9 cellular contexts compared by ENCODE assay signal in the genomic region with DNA sequence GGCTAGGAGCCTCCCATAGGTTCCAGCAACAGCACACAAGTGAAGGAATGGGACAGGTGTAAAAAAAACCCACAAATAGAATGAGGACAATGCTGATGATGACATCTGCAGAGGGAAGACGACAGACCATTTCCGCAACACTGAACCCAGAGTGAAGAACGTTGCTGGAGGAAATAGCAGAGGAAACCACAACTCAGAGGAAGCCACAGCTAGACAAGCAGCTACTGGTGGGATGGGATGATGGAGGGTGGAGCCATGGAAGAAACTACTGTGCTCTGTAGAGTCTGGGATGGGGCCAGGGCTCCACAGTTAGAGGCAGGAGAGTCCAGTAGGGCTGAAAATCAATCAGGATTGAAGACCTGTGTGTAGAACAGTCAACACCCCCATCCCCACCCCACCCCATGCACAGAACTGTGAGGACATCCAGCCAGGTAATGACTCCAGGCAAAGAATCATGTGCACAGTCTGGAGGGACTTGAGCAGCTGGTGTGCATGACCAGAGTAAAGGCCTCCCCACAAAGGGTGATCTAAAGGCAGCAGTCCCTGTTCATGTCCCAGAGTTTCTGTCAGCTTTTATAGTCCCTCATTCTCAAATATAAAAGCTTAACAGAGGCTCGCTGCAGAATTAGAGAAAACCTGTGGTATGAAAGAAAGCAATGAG.
A peak's percentile ranks its signal among the peaks of the same experiment; 100 is the strongest.
DNase-seq lines count a peak whose midpoint lies in the region; ATAC-seq and TF ChIP-seq lines count a peak whose summit lies in the region.
"Had no signal": no experiment of that assay in that cellular context is flagged by ENCODE, and none has a peak within 500 bp of the region (broad histone marks: within the 10 kb centered on the region; RNA-seq: fewer than 3 reads in every experiment).

No MANE protein-coding gene starts in this region.

- no peak for ATAC-seq in GM21360 (IDR thresholded peaks at IDR 0.05; ENCODE audit: unreplicated experiment)
- ATAC-seq in HG03095 (IDR thresholded peaks at IDR 0.05; ENCODE audit: unreplicated experiment) = no peak

- TF ChIP-seq CTCF in fibroblast of villous mesenchyme (IDR thresholded peaks at IDR 0.05; ENCODE audit: insufficient read depth, low read depth, low read length) = no peak

- H3K4me3 ChIP-seq in fibroblast of villous mesenchyme (ENCODE audit: low read depth, low read length) = no peak overlapping the region

- DNase-seq in stimulated activated CD4-positive, alpha-beta T cell treated with anti-CD3 and anti-CD28 coated beads, Interleukin-12 subunit alpha, Interleukin-12 subunit beta, amount 100 ng/mL, for 24 hours (ENCODE audit: low read depth in 2 of 2) = peak; percentile 9 to 13
- DNase-seq in stimulated activated CD4-positive, alpha-beta T cell treated with anti-CD3 and anti-CD28 coated beads, Interleukin-4, amount 100 ng/mL, for 1 hour = no peak
- peak; percentile 48 for DNase-seq in activated CD4-positive, alpha-beta T cell treated with anti-CD3 and anti-CD28 coated beads for 48 hours
- peak; percentile 28 for DNase-seq in fibroblast of villous mesenchyme (ENCODE audit: low read depth)
- DNase-seq in NCI-H2107 treated with DMSO at 0.1 percent for 48 hours (lab: John Stamatoyannopoulos, UW; ENCODE audit: unreplicated experiment) = no peak
- no peak for DNase-seq in NCI-H2029 treated with DMSO at 0.1 percent for 48 hours (lab: John Stamatoyannopoulos, UW)
- DNase-seq: erythroblast had no signal

Comparison
In these comparisons a context has a peak if more than half of its experiments do, and no peak if none do; other contexts are left out.
1. DNase-seq: peak in stimulated activated CD4-positive, alpha-beta T cell treated with anti-CD3 and anti-CD28 coated beads, Interleukin-12 subunit alpha, Interleukin-12 subunit beta, amount 100 ng/mL, for 24 hours (2 of 2), activated CD4-positive, alpha-beta T cell treated with anti-CD3 and anti-CD28 coated beads for 48 hours (single experiment) and fibroblast of villous mesenchyme (single experiment); none in stimulated activated CD4-positive, alpha-beta T cell treated with anti-CD3 and anti-CD28 coated beads, Interleukin-4, amount 100 ng/mL, for 1 hour (single experiment), NCI-H2107 treated with DMSO at 0.1 percent for 48 hours (single experiment) and NCI-H2029 treated with DMSO at 0.1 percent for 48 hours (single experiment).